20 cellular contexts compared by ENCODE assay signal in genomic region chr4:27887646-27888045, GRCh38.
"Had no signal": no experiment of that assay in that cellular context is flagged by ENCODE, and none has a peak within 500 bp of the region (broad histone marks: within the 10 kb centered on the region; RNA-seq: fewer than 3 reads in every experiment).

No MANE protein-coding gene starts in this region.

- H3K27me3 ChIP-seq: esophagus squamous epithelium, foreskin keratinocyte, gastroesophageal sphincter, heart left ventricle, hepatocyte, left lung had no signal

- H3K4me3 ChIP-seq: coronary artery, esophagus squamous epithelium, gastroesophageal sphincter, heart left ventricle, hepatocyte, left lung, lower lobe of right lung had no signal

- H3K9me3 ChIP-seq: esophagus squamous epithelium, gastroesophageal sphincter, heart left ventricle, left lung, lower lobe of right lung had no signal

- H3K36me3 ChIP-seq: esophagus squamous epithelium, gastroesophageal sphincter, heart left ventricle, left lung, lower lobe of right lung had no signal

- H3K4me1 ChIP-seq: esophagus squamous epithelium, foreskin keratinocyte, gastroesophageal sphincter, heart left ventricle, left lung, lower lobe of right lung had no signal

- DNase-seq: effector CD8-positive, alpha-beta T cell; effector memory CD8-positive, alpha-beta T cell; endodermal cell; erythroblast; esophagus squamous epithelium; foreskin keratinocyte; heart left ventricle; hypothalamus; immature natural killer cell; left cardiac atrium; left lung; left ventricle myocardium superior; lower lobe of right lung; mesendoderm; midbrain; naive thymus-derived CD4-positive, alpha-beta T cell had no signal

- H3K27ac ChIP-seq: coronary artery, epithelial cell of prostate, esophagus squamous epithelium, foreskin keratinocyte, gastroesophageal sphincter, heart left ventricle, hepatocyte, left lung, lower lobe of right lung had no signal
